Comparison of ENCODE assay signal across 8 cellular contexts in genomic region chrX:68710870-68711576, GRCh38.
DNase-seq lines count a peak whose midpoint lies in the region; ATAC-seq and TF ChIP-seq lines count a peak whose summit lies in the region.

No MANE protein-coding gene starts in this region.

- H3K36me3 ChIP-seq in Caco-2 (ENCODE audit: control insufficient read depth, insufficient read depth, low read length) (no peaks in the 10 kb centered on the region), breast epithelium (no peaks in the 10 kb centered on the region)

- POLR2A ChIA-PET in Caco-2 (lab: Charles Lee): no interaction called here

- BruUV-seq in Caco-2 (replicated peaks; lab: Mats Ljungman, UMichigan): no TSS peak

- ATAC-seq in GM19023 (IDR thresholded peaks at IDR 0.05; ENCODE audit: unreplicated experiment): peak; percentile 80

- CTCF ChIA-PET in Caco-2 (lab: Charles Lee): interaction anchor here (0.5 to 1.4 kb wide), 12 partner anchors 11 to 770 kb away, joined by 3 to 23 read pairs (median 4); partner anchors contain the start of gene STARD8

- peaks cover 5% of the 10 kb centered on the region for H3K27me3 Mint-ChIP-seq in Caco-2 (ENCODE audit: insufficient read depth, unreplicated experiment)

- TF ChIP-seq POLR2A in breast epithelium (IDR thresholded peaks at IDR 0.05): no peak

- H3K27me3 ChIP-seq in Caco-2 (replicated peaks; ENCODE audit: control insufficient read depth, insufficient read depth, low read length) (no peaks in the 10 kb centered on the region), breast epithelium (peaks cover 0 to 43% of the 10 kb centered on the region in 2 donors)

- TF ChIP-seq CTCF in Caco-2 (IDR thresholded peaks at IDR 0.05; ENCODE audit: insufficient read depth in 1 of 2, low read depth in 1 of 2, low read length in 1 of 2, severe bottlenecking in 1 of 2, unreplicated experiment in 1 of 2) (peak; percentile 63 to 72), breast epithelium (IDR thresholded peaks at IDR 0.05) (peak in 2 of 3 donors; percentile 39 to 59), coronary artery (IDR thresholded peaks at IDR 0.05) (no peak)

- peak; percentile 62 to 63 for DNase-seq in Caco-2
- peak; percentile 9 for DNase-seq in NAMALWA (ENCODE audit: low spot score)
- no peak for DNase-seq in breast epithelium (ENCODE audit: low spot score in 2 of 2)
- DNase-seq in lung microvascular endothelial cell (ENCODE audit: low read depth in 2 of 2): peak; percentile 62 to 66
- DNase-seq in NCI-H128 (lab: John Stamatoyannopoulos, UW; ENCODE audit: unreplicated experiment): no peak
- no peak for DNase-seq in kidney glomerular epithelial cell (lab: John Stamatoyannopoulos, UW)
- DNase-seq in coronary artery (ENCODE audit: low spot score): no peak

- no peak overlapping the region for H3K4me3 Mint-ChIP-seq in Caco-2 (ENCODE audit: unreplicated experiment)

- H3K4me1 ChIP-seq in Caco-2 (no peaks in the 10 kb centered on the region), breast epithelium (no peaks in the 10 kb centered on the region)

- H3K9me3 ChIP-seq in Caco-2 (no peaks in the 10 kb centered on the region), breast epithelium (no peaks in the 10 kb centered on the region)

- no peak overlapping the region for H3K4me3 ChIP-seq in Caco-2 (ENCODE audit: low read depth, low read length)
- no peak overlapping the region for H3K4me3 ChIP-seq in breast epithelium
- no peak overlapping the region for H3K4me3 ChIP-seq in coronary artery

- intact Hi-C loops in Caco-2 (cut with micrococcal nuclease; ENCODE audit: unreplicated experiment): loop anchor here (1.0 to 2.0 kb wide), 5 partner anchors 192 to 526 kb away; no protein-coding TSS in a partner anchor
- intact Hi-C loops in breast epithelium (cut with DNase I; ENCODE audit: low total_unique reads): loop anchor here (5.0 kb wide), 1 partner anchor 214 kb away; the partner anchor contains the start of gene YIPF6

- no peaks in the 10 kb centered on the region for H3K36me3 Mint-ChIP-seq in Caco-2 (ENCODE audit: insufficient read depth, unreplicated experiment)

- H3K4me1 Mint-ChIP-seq in Caco-2 (ENCODE audit: low read depth, unreplicated experiment): peaks cover 7% of the 10 kb centered on the region

- H3K27ac Mint-ChIP-seq in Caco-2 (ENCODE audit: unreplicated experiment): no peak overlapping the region

- H3K27ac ChIP-seq in breast epithelium (no peak overlapping the region), coronary artery (no peak overlapping the region)

- no peaks in the 10 kb centered on the region for H3K9me3 Mint-ChIP-seq in Caco-2 (ENCODE audit: unreplicated experiment)

Comparison
In these comparisons a context has a peak if more than half of its experiments do, and no peak if none do; other contexts are left out.
1. DNase-seq: peak in Caco-2 (2 of 2), NAMALWA (single experiment) and lung microvascular endothelial cell (2 of 2); none in breast epithelium (0 of 2), NCI-H128 (single experiment), kidney glomerular epithelial cell (single experiment) and coronary artery (single experiment).